In the genomic region with DNA sequence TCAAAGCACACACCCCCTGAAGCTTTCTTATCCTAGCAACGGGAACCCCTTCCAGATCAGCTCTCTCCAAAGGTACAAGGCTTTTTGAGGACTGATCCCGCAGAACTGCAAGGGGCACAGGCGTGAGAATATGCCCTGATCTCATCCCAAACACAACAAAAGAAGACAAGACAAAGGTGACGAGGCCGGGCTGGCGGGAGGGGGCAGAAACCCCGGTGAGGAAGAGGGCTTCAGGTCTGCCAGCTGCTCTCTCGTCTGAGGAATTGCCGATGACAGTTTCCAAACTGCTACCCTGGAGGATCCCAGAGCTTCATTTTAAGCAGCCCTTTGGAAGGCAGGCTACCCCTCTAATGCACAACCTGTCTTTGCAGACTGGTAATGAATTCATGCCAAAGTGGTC, we compare ENCODE assay signal across 9 cellular contexts. TPM values are rescaled to one million over a fixed set of nuclear protein-coding genes. Genes with fewer than 3 reads are reported as not detected.
A peak's percentile ranks its signal among the peaks of the same experiment; 100 is the strongest.
DNase-seq lines count a peak whose midpoint lies in the region; ATAC-seq and TF ChIP-seq lines count a peak whose summit lies in the region.
"Had no signal": no experiment of that assay in that cellular context is flagged by ENCODE, and none has a peak within 500 bp of the region (broad histone marks: within the 10 kb centered on the region; RNA-seq: fewer than 3 reads in every experiment).

No MANE protein-coding gene starts in this region.

- no peak overlapping the region for H2AK5ac ChIP-seq in neuronal stem cell (ENCODE audit: low read depth, low read length)

- H3K4me1 Mint-ChIP-seq in CD8-positive, alpha-beta T cell (ENCODE audit: low read depth), result peaks cover 35% of the 10 kb centered on the region

- H3K9ac ChIP-seq in MM.1S (ENCODE audit: low read length), result peak overlapping the region; percentile 60
- peak overlapping the region; percentile 56 to 66 for H3K9ac ChIP-seq in duodenal mucosa (ENCODE audit: low read depth in 1 of 2, low read length in 2 of 2)
- no peak overlapping the region for H3K9ac ChIP-seq in neuronal stem cell (ENCODE audit: low read depth, low read length, poor library complexity)

- DNase-seq in CD8-positive, alpha-beta T cell, result peak in 1 of 7 experiments; percentile 4
- no peak for DNase-seq in MM.1S
- DNase-seq in neuronal stem cell (ENCODE audit: low spot score), result no peak
- DNase-seq in HK-2 (ENCODE audit: unreplicated experiment), result no peak
- DNase-seq in head of caudate nucleus, result no peak
- no peak for DNase-seq in amniotic stem cell (lab: John Stamatoyannopoulos, UW)

- peak overlapping the region; percentile 94 for H3K4me3 ChIP-seq in CD8-positive, alpha-beta T cell (ENCODE audit: low read depth, low read length)
- H3K4me3 ChIP-seq in MM.1S (ENCODE audit: low read length), result peak overlapping the region; percentile 94
- peak overlapping the region; percentile 45 to 86 for H3K4me3 ChIP-seq in duodenal mucosa (ENCODE audit: low read depth in 1 of 2, low read length in 2 of 2)
- peak overlapping the region in 1 of 2 donors; percentile 34 for H3K4me3 ChIP-seq in neuronal stem cell (ENCODE audit: low read length in 2 of 2)

- CTCF ChIA-PET in CD8-positive, alpha-beta T cell (lab: Charles Lee), result interaction anchor here (0.6 to 4.4 kb wide), 9 partner anchors 19 to 1027 kb away, joined by 3 to 31 read pairs (median 5); a partner anchor contains a TSS

- H3K27me3 Mint-ChIP-seq in CD8-positive, alpha-beta T cell (ENCODE audit: low read depth), result no peaks in the 10 kb centered on the region

- no peak overlapping the region for H4K8ac ChIP-seq in neuronal stem cell (ENCODE audit: low read depth, low read length)

- H4K91ac ChIP-seq in neuronal stem cell (ENCODE audit: low read depth, low read length, poor library complexity), result no peak overlapping the region

- H3K4me2 ChIP-seq in MM.1S (ENCODE audit: low read depth, low read length) (peak overlapping the region; percentile 88), neuronal stem cell (ENCODE audit: insufficient read depth, low read length, poor library complexity, severe bottlenecking) (peak overlapping the region; percentile 37)

- no peaks in the 10 kb centered on the region for H3K27me3 ChIP-seq in CD8-positive, alpha-beta T cell (ENCODE audit: insufficient read depth, low read length)
- no peaks in the 10 kb centered on the region for H3K27me3 ChIP-seq in MM.1S (replicated peaks; ENCODE audit: insufficient read depth, low read length)
- H3K27me3 ChIP-seq in duodenal mucosa (ENCODE audit: control insufficient read depth in 1 of 2, insufficient read depth in 2 of 2, low read length in 2 of 2), result no peaks in the 10 kb centered on the region
- H3K27me3 ChIP-seq in neuronal stem cell (ENCODE audit: control insufficient read depth in 3 of 3, insufficient read depth in 3 of 3, low read depth in 1 of 3, low read length in 3 of 3), result peaks cover 0 to 6% (median 0%) of the 10 kb centered on the region in 3 experiments

- H2BK12ac ChIP-seq in neuronal stem cell (ENCODE audit: low read length), result no peak overlapping the region

- H2AFZ ChIP-seq in MM.1S (ENCODE audit: low read length) (no peak overlapping the region), neuronal stem cell (ENCODE audit: low read length) (no peak overlapping the region)

- intact Hi-C loops in CD8-positive, alpha-beta T cell (cut with DNase I, micrococcal nuclease), result loop anchor here in 1 of 2 experiments (2.0 to 5.0 kb wide), 2 partner anchors 21 to 459 kb away; a partner anchor contains a TSS
- intact Hi-C loops in head of caudate nucleus (cut with DNase I), result no loop called here

- H3K4ac ChIP-seq in neuronal stem cell (ENCODE audit: low read length), result no peak overlapping the region

- no peak overlapping the region for H3K14ac ChIP-seq in neuronal stem cell (ENCODE audit: low read length)

- H3K27ac Mint-ChIP-seq in CD8-positive, alpha-beta T cell, result peak overlapping the region; percentile 96

- H3F3A ChIP-seq in MM.1S (ENCODE audit: insufficient read depth, low read length), result peaks cover 33% of the 10 kb centered on the region

- H3K9me2 ChIP-seq in MM.1S (replicated peaks; ENCODE audit: insufficient read depth, low read length), result no peaks in the 10 kb centered on the region

- H3K79me1 ChIP-seq in neuronal stem cell (ENCODE audit: low read depth, low read length), result peaks cover 3% of the 10 kb centered on the region

- peaks cover 12% of the 10 kb centered on the region for H3K36me3 Mint-ChIP-seq in CD8-positive, alpha-beta T cell

- H3K36me3 ChIP-seq in CD8-positive, alpha-beta T cell (ENCODE audit: insufficient read depth, low read length), result peaks cover under 1% of the 10 kb centered on the region
- H3K36me3 ChIP-seq in MM.1S (replicated peaks; ENCODE audit: insufficient read depth, low read length) (no peaks in the 10 kb centered on the region), duodenal mucosa (ENCODE audit: control insufficient read depth in 1 of 2, insufficient read depth in 2 of 2, low read length in 2 of 2) (peaks cover 4 to 5% of the 10 kb centered on the region in 2 donors), neuronal stem cell (replicated peaks in 1 of 2; ENCODE audit: control insufficient read depth in 2 of 2, insufficient read depth in 2 of 2, low read length in 2 of 2) (peaks cover 4 to 61% of the 10 kb centered on the region in 2 donors)

- H3K79me2 ChIP-seq in MM.1S (ENCODE audit: low read length), result peaks cover 80% of the 10 kb centered on the region

- WGBS in neuronal stem cell (ENCODE audit: extremely low coverage in 2 of 2, insufficient read length in 2 of 2, insufficient replicate concordance in 1 of 2), 2 donors, result no CpG with 5 or more reads among the region's 9 CpGs

- no peak overlapping the region for H3K23ac ChIP-seq in neuronal stem cell (ENCODE audit: low read depth, low read length, poor library complexity)

- H3K18ac ChIP-seq in neuronal stem cell (ENCODE audit: low read length), result no peak overlapping the region

- H3K9me3 ChIP-seq in CD8-positive, alpha-beta T cell (ENCODE audit: low read length), result no peaks in the 10 kb centered on the region
- H3K9me3 ChIP-seq in MM.1S (replicated peaks; ENCODE audit: insufficient read depth, low read length), result no peaks in the 10 kb centered on the region
- H3K9me3 ChIP-seq in duodenal mucosa (ENCODE audit: control insufficient read depth in 1 of 2, low read length in 2 of 2), result no peaks in the 10 kb centered on the region
- H3K9me3 ChIP-seq in neuronal stem cell (replicated peaks in 1 of 2; ENCODE audit: control insufficient read depth in 2 of 2, insufficient read depth in 1 of 2, low read depth in 1 of 2, low read length in 2 of 2), result no peaks in the 10 kb centered on the region

- no peak overlapping the region for H2BK120ac ChIP-seq in neuronal stem cell (ENCODE audit: low read depth, low read length)

- no peaks in the 10 kb centered on the region for H3K9me3 Mint-ChIP-seq in CD8-positive, alpha-beta T cell

- peak overlapping the region; percentile 62 for H3K27ac ChIP-seq in CD8-positive, alpha-beta T cell (ENCODE audit: low read depth, low read length)
- H3K27ac ChIP-seq in MM.1S (ENCODE audit: low read length) (peak overlapping the region; percentile 69; the same call in 1 of the 2 replicates), duodenal mucosa (ENCODE audit: low read depth, low read length) (no peak overlapping the region), neuronal stem cell (replicated peaks; ENCODE audit: low read length) (no peak overlapping the region)

- peaks cover 23% of the 10 kb centered on the region for H4K20me1 ChIP-seq in MM.1S (ENCODE audit: insufficient read depth, low read length)

- H3K4me3 Mint-ChIP-seq in CD8-positive, alpha-beta T cell, result peak overlapping the region; percentile 100

- H3K4me1 ChIP-seq in CD8-positive, alpha-beta T cell (ENCODE audit: insufficient read depth, low read length), result peaks cover 40% of the 10 kb centered on the region
- H3K4me1 ChIP-seq in MM.1S (ENCODE audit: low read length) (peaks cover 15% of the 10 kb centered on the region; the same call in 1 of the 2 replicates), duodenal mucosa (ENCODE audit: control insufficient read depth in 1 of 2, insufficient read depth in 2 of 2, low read length in 2 of 2) (peaks cover 24 to 35% of the 10 kb centered on the region in 2 donors), neuronal stem cell (ENCODE audit: control insufficient read depth in 2 of 2, insufficient read depth in 1 of 2, low read depth in 1 of 2, low read length in 2 of 2) (peaks cover 16 to 24% of the 10 kb centered on the region in 2 donors)

- H2BK15ac ChIP-seq in neuronal stem cell (ENCODE audit: low read length), result no peak overlapping the region

- POLR2A ChIA-PET in CD8-positive, alpha-beta T cell (lab: Charles Lee), result interaction anchor here (4.1 to 9.3 kb wide), 2 partner anchors 20 to 42 kb away, joined by 13 to 99 read pairs; a partner anchor contains a TSS

- H2BK5ac ChIP-seq in neuronal stem cell (ENCODE audit: low read length), result no peak overlapping the region

- no peak for TF ChIP-seq CTCF in CD8-positive, alpha-beta T cell (IDR thresholded peaks at IDR 0.05)
- TF ChIP-seq CTCF in MM.1S (IDR thresholded peaks at IDR 0.05; ENCODE audit: low read length), result no peak

- ATAC-seq in CD8-positive, alpha-beta T cell, result no peak
- no peak for ATAC-seq in HG03520 (IDR thresholded peaks at IDR 0.05; ENCODE audit: unreplicated experiment)
- ATAC-seq: esophagus mucosa had no signal

RNA-seq across cellular contexts. Expression of a gene that starts 3.4 kb away (rescaled TPM):
- 10 to 100 TPM; 49.1 to 56.3 TPM for total RNA-seq in CD8-positive, alpha-beta T cell
- 37.0 TPM for polyA plus RNA-seq in neuronal stem cell (2013, experiment 1 of 2)
- 39.4 TPM for polyA plus RNA-seq in neuronal stem cell (2013, experiment 2 of 2)

RNA-seq across cellular contexts. Expression of a gene that starts 4.3 kb away (rescaled TPM):
- 1 to 10 TPM; 1.6 to 3.2 TPM for total RNA-seq in CD8-positive, alpha-beta T cell
- polyA plus RNA-seq in neuronal stem cell (2013, experiment 1 of 2), result 6.2 TPM
- polyA plus RNA-seq in neuronal stem cell (2013, experiment 2 of 2), result 6.1 TPM

RNA-seq across cellular contexts. Expression of a gene that starts 23.8 kb away (rescaled TPM):
- 1 to 10 TPM; 6.2 to 6.3 TPM for total RNA-seq in CD8-positive, alpha-beta T cell
- 4.8 TPM for polyA plus RNA-seq in neuronal stem cell (2013, experiment 1 of 2)
- 4.7 TPM for polyA plus RNA-seq in neuronal stem cell (2013, experiment 2 of 2)

RNA-seq across cellular contexts. Expression of a gene that starts 33.4 kb away (rescaled TPM):
- 10 to 100 TPM; 34.4 to 35.3 TPM for total RNA-seq in CD8-positive, alpha-beta T cell
- polyA plus RNA-seq in neuronal stem cell (2013, experiment 1 of 2), result 94.9 TPM
- polyA plus RNA-seq in neuronal stem cell (2013, experiment 2 of 2), result 91.4 TPM

RNA-seq across cellular contexts. Expression of a gene that starts 42.2 kb away (rescaled TPM):
- 100 to 1,000 TPM; 432 to 440 TPM for total RNA-seq in CD8-positive, alpha-beta T cell
- 5.4 TPM for polyA plus RNA-seq in neuronal stem cell (2013, experiment 1 of 2)
- 4.9 TPM for polyA plus RNA-seq in neuronal stem cell (2013, experiment 2 of 2)

Comparison
In these comparisons a context has a peak if more than half of its experiments do, and no peak if none do; other contexts are left out.
1. H3K27ac ChIP-seq: peak in CD8-positive, alpha-beta T cell (single experiment) and MM.1S (single experiment); none in duodenal mucosa (single experiment) and neuronal stem cell (single experiment).